11 cellular contexts compared by ENCODE assay signal in genomic region chr1:112478314-112478713, GRCh38.
"Had no signal": no experiment of that assay in that cellular context is flagged by ENCODE, and none has a peak within 500 bp of the region (broad histone marks: within the 10 kb centered on the region; RNA-seq: fewer than 3 reads in every experiment).

No MANE protein-coding gene starts in this region.

- H2AFZ ChIP-seq: GM23248, GM23338 had no signal

- H3K4me2 ChIP-seq: GM23338 had no signal

- H3K4me3 Mint-ChIP-seq: GM23338, H9, HFFc6 had no signal

- H3K4me1 ChIP-seq: HAP-1 had no signal

- ATAC-seq: GM23338, HCT116 had no signal

- DNase-seq: GM23248, GOT3, H7, H9, HCEC 1CT, HFFc6 had no signal

- H3K27ac Mint-ChIP-seq: GM23338, H9, HFFc6 had no signal

- H3K36me3 ChIP-seq: HAP-1 had no signal

- H3K4me3 ChIP-seq: GM23248, GM23338, HAP-1 had no signal

- FAIRE-seq: H1, H54 had no signal

- H3K9ac ChIP-seq: GM23248 had no signal

- H3K27ac ChIP-seq: GM23248 had no signal
